10 cellular contexts compared by ENCODE assay signal in genomic region chr6:108895591-108895990, GRCh38. TPM values are rescaled to one million over a fixed set of nuclear protein-coding genes. Genes with fewer than 3 reads are reported as not detected.
DNase-seq lines count a peak whose midpoint lies in the region; ATAC-seq, FAIRE-seq and TF ChIP-seq lines count a peak whose summit lies in the region.
"Had no signal": no experiment of that assay in that cellular context is flagged by ENCODE, and none has a peak within 500 bp of the region (broad histone marks: within the 10 kb centered on the region; RNA-seq: fewer than 3 reads in every experiment).

No MANE protein-coding gene starts in this region.

- H3K27me3 ChIP-seq in right atrium auricular region = no peaks in the 10 kb centered on the region
- H3K27me3 ChIP-seq in right cardiac atrium (ENCODE audit: control insufficient read depth, insufficient read depth) = no peaks in the 10 kb centered on the region
- H3K27me3 ChIP-seq in keratinocyte (ENCODE audit: control insufficient read depth, extremely low read depth, insufficient read depth, low read length) = no peaks in the 10 kb centered on the region

- no peak for DNase-seq in right atrium auricular region (ENCODE audit: low spot score)
- DNase-seq in right cardiac atrium = no peak
- no peak for DNase-seq in activated CD4-positive, alpha-beta memory T cell treated with anti-CD3 and anti-CD28 coated beads, Interleukin-2, amount 10 ng/mL, durations not matched to agents 7 days and 5 days
- DNase-seq in keratinocyte (ENCODE audit: low read depth, low spot score) = no peak
- DNase-seq in activated gamma-delta T cell treated with Interleukin-2 at 50 U/mL for 16 hours = no peak
- DNase-seq in stimulated activated CD4-positive, alpha-beta T cell treated with anti-CD3 and anti-CD28 coated beads, Interleukin-2, amount 100 ng/mL, for 24 hours = no peak
- DNase-seq in posterior vena cava (ENCODE audit: low spot score) = no peak
- DNase-seq in NCI-H345 treated with DMSO at 0.1 percent for 48 hours (lab: John Stamatoyannopoulos, UW; ENCODE audit: unreplicated experiment) = no peak
- DNase-seq: activated naive CD4-positive, alpha-beta T cell treated with anti-CD3 and anti-CD28 coated beads, Interleukin-2, amount 50 U/mL, for 16 hours; head of caudate nucleus had no signal

- POLR2A ChIA-PET in activated CD4-positive, alpha-beta memory T cell treated with anti-CD3 and anti-CD28 coated beads, Interleukin-2, amount 10 ng/mL, durations not matched to agents 7 days and 5 days (lab: Charles Lee) = interaction anchor here (1.4 to 3.5 kb wide), 7 partner anchors 20 to 199 kb away, joined by 3 to 22 read pairs (median 6); partner anchors contain the start of genes CEP57L1 and SESN1

- TF ChIP-seq CTCF in right atrium auricular region (IDR thresholded peaks at IDR 0.05) (no peak), keratinocyte (optimal IDR thresholded peaks at IDR 0.05 in 1 of 3, IDR thresholded peaks at IDR 0.05 in 1 of 3, conservative IDR thresholded peaks at IDR 0.05 in 1 of 3; ENCODE audit: extremely low read depth in 1 of 3, insufficient read depth in 2 of 3, low read length in 3 of 3) (no peak)

- intact Hi-C loops in right cardiac atrium (cut with DNase I) = loop anchor here in 1 of 4 donors (5.0 kb wide), 1 partner anchor 338 kb away; no protein-coding TSS in a partner anchor
- intact Hi-C loops in posterior vena cava (cut with DNase I) = no loop called here

- CTCF ChIA-PET in activated CD4-positive, alpha-beta memory T cell treated with anti-CD3 and anti-CD28 coated beads, Interleukin-2, amount 10 ng/mL, durations not matched to agents 7 days and 5 days (lab: Charles Lee) = interaction anchor here (0.6 to 3.7 kb wide), 4 partner anchors 30 to 354 kb away, joined by 3 to 30 read pairs (median 17); no protein-coding TSS in a partner anchor

- peaks cover 16% of the 10 kb centered on the region for H3K36me3 Mint-ChIP-seq in activated CD4-positive, alpha-beta memory T cell treated with anti-CD3 and anti-CD28 coated beads, Interleukin-2, amount 10 ng/mL, durations not matched to agents 7 days and 5 days (ENCODE audit: low read depth)

- H4K20me1 ChIP-seq in keratinocyte (ENCODE audit: control insufficient read depth, extremely low read depth, insufficient read depth, low read length) = no peaks in the 10 kb centered on the region

- H3K9ac ChIP-seq in keratinocyte (ENCODE audit: control insufficient read depth, extremely low read depth, insufficient read depth, low read length) = no peak overlapping the region

- H2AFZ ChIP-seq in keratinocyte (ENCODE audit: control insufficient read depth, low read length) = no peak overlapping the region

- H3K9me3 ChIP-seq in right atrium auricular region = no peaks in the 10 kb centered on the region
- no peaks in the 10 kb centered on the region for H3K9me3 ChIP-seq in right cardiac atrium (ENCODE audit: control insufficient read depth, low read length)
- no peaks in the 10 kb centered on the region for H3K9me3 ChIP-seq in keratinocyte (ENCODE audit: control insufficient read depth, low read depth, low read length)

- peak overlapping the region; percentile 81 for H3K27ac Mint-ChIP-seq in activated CD4-positive, alpha-beta memory T cell treated with anti-CD3 and anti-CD28 coated beads, Interleukin-2, amount 10 ng/mL, durations not matched to agents 7 days and 5 days

- H3K79me2 ChIP-seq in keratinocyte (ENCODE audit: control insufficient read depth, insufficient read depth, low read length) = no peaks in the 10 kb centered on the region

- ATAC-seq in right cardiac atrium = no peak

- H3K4me1 ChIP-seq in right atrium auricular region = peaks cover 0 to 35% of the 10 kb centered on the region in 2 donors
- H3K4me1 ChIP-seq in right cardiac atrium (ENCODE audit: control insufficient read depth, insufficient read depth, low read length) = peaks cover 2% of the 10 kb centered on the region
- peaks cover 23% of the 10 kb centered on the region for H3K4me1 ChIP-seq in keratinocyte (ENCODE audit: control insufficient read depth, extremely low read depth, insufficient read depth, low read length)

- FAIRE-seq in keratinocyte (lab: Jason Lieb, UNC) = no peak

- H3K9me1 ChIP-seq in keratinocyte (ENCODE audit: control insufficient read depth, extremely low read depth, insufficient read depth, low read length) = no peaks in the 10 kb centered on the region

- H3K4me3 ChIP-seq in right atrium auricular region = no peak overlapping the region
- no peak overlapping the region for H3K4me3 ChIP-seq in right cardiac atrium (ENCODE audit: low read length)
- H3K4me3 ChIP-seq in keratinocyte (ENCODE audit: control insufficient read depth in 2 of 3, extremely low read depth in 1 of 3, insufficient read depth in 2 of 3, low read depth in 1 of 3, low read length in 3 of 3) = no peak overlapping the region

- H3K27ac ChIP-seq in right atrium auricular region (peak overlapping the region; percentile 70 to 72), right cardiac atrium (ENCODE audit: low read length) (no peak overlapping the region), keratinocyte (ENCODE audit: control insufficient read depth, insufficient read depth, low read length) (peak overlapping the region; percentile 62)

- peak overlapping the region; percentile 11 for H3K4me3 Mint-ChIP-seq in activated CD4-positive, alpha-beta memory T cell treated with anti-CD3 and anti-CD28 coated beads, Interleukin-2, amount 10 ng/mL, durations not matched to agents 7 days and 5 days

- 95% methylated on average over 1 of the region's 1 CpG for WGBS in right cardiac atrium

- H3K9me3 Mint-ChIP-seq in activated CD4-positive, alpha-beta memory T cell treated with anti-CD3 and anti-CD28 coated beads, Interleukin-2, amount 10 ng/mL, durations not matched to agents 7 days and 5 days = no peaks in the 10 kb centered on the region

- peaks cover 1% of the 10 kb centered on the region for H3K27me3 Mint-ChIP-seq in activated CD4-positive, alpha-beta memory T cell treated with anti-CD3 and anti-CD28 coated beads, Interleukin-2, amount 10 ng/mL, durations not matched to agents 7 days and 5 days

- peak overlapping the region; percentile 0 for H3K4me2 ChIP-seq in keratinocyte (ENCODE audit: control insufficient read depth, extremely low read depth, insufficient read depth, low read depth, low read length)

- no peaks in the 10 kb centered on the region for H3K36me3 ChIP-seq in right atrium auricular region
- H3K36me3 ChIP-seq in keratinocyte (ENCODE audit: control insufficient read depth in 2 of 2, extremely low read depth in 1 of 2, insufficient read depth in 2 of 2, low read length in 2 of 2) = no peaks in the 10 kb centered on the region

- peaks cover 51% of the 10 kb centered on the region for H3K4me1 Mint-ChIP-seq in activated CD4-positive, alpha-beta memory T cell treated with anti-CD3 and anti-CD28 coated beads, Interleukin-2, amount 10 ng/mL, durations not matched to agents 7 days and 5 days

- dilution Hi-C loops in keratinocyte (cut with MboI; ENCODE audit: extremely low pct_ligation_motif_present, low sequenced_read_pairs) = no loop called here

RNA-seq across cellular contexts. Expression of gene ARMC2, which starts 47.4 kb away (rescaled TPM):
- 1 to 10 TPM; 5.3 to 5.5 TPM for total RNA-seq in right atrium auricular region
- 10 to 100 TPM; 12.6 to 16.2 (median 14.0) TPM for total RNA-seq in right cardiac atrium
- 3.7 TPM for polyA plus RNA-seq in right cardiac atrium
- total RNA-seq in activated CD4-positive, alpha-beta memory T cell treated with anti-CD3 and anti-CD28 coated beads, Interleukin-2, amount 10 ng/mL, durations not matched to agents 7 days and 5 days = 10 to 100 TPM; 12.2 to 13.6 TPM
- 2.6 to 3.8 TPM (median 3.4 TPM) in 3 replicates for polyA plus RNA-seq in keratinocyte
- polyA plus RNA-seq in keratinocyte (2011; ENCODE audit: low read depth) = 1.4 TPM
- polyA plus RNA-seq in keratinocyte (2011; cell fraction: cytosol; rRNA removed) = 2.3 and 3.3 TPM in 2 replicates
- polyA plus RNA-seq in keratinocyte (2011; cell fraction: nucleus; rRNA removed) = 5.3 and 5.6 TPM in 2 replicates
- 1.6 and 1.8 TPM in 2 replicates for polyA plus RNA-seq in keratinocyte (2012; ENCODE audit: low replicate concordance)
- 0.69 to 1.5 TPM (median 1.3 TPM) in 3 replicates for polyA minus RNA-seq in keratinocyte
- 0.96 TPM for polyA minus RNA-seq in keratinocyte (2011; cell fraction: cytosol; rRNA and poly(A)+ RNA removed)
- polyA minus RNA-seq in keratinocyte (2011; cell fraction: nucleus; rRNA and poly(A)+ RNA removed) = 0.95 and 2.9 TPM in 2 replicates
- 10 to 100 TPM in 1 of 2 donors, 1 to 10 TPM in 1; 7.4 to 12.5 TPM for total RNA-seq in posterior vena cava
